In genomic region chr17:21426876-21427275, GRCh38 we compare ENCODE assay signal across 7 cellular contexts. TPM values are rescaled to one million over a fixed set of nuclear protein-coding genes. Genes with fewer than 3 reads are reported as not detected.
"Had no signal": no experiment of that assay in that cellular context is flagged by ENCODE, and none has a peak within 500 bp of the region (broad histone marks: within the 10 kb centered on the region; RNA-seq: fewer than 3 reads in every experiment).

No MANE protein-coding gene starts in this region.

RNA-seq across cellular contexts. Expression of gene KCNJ12, which starts 50.7 kb away (rescaled TPM):
- total RNA-seq: activated B cell treated with CpG ODN at 0.5 μM for 24 hours; activated CD4-positive, alpha-beta memory T cell treated with anti-CD3 and anti-CD28 coated beads for 36 hours; activated CD4-positive, alpha-beta T cell treated with anti-CD3 and anti-CD28 coated beads, Interleukin-2, amount 10 ng/mL, durations not matched to agents 24 days and 14 days; activated CD8-positive, alpha-beta memory T cell treated with anti-CD3 and anti-CD28 coated beads, Interleukin-2, amount 10 ng/mL, durations not matched to agents 7 days and 5 days; activated CD8-positive, alpha-beta T cell treated with anti-CD3 and anti-CD28 coated beads for 36 hours; activated naive CD8-positive, alpha-beta T cell treated with anti-CD3 and anti-CD28 coated beads, Interleukin-2, amount 10 ng/mL, durations not matched to agents 7 days and 5 days; activated T-helper 2 cell treated with anti-CD3 and anti-CD28 coated beads, Interferon-gamma antibody, Interleukin-2, Interleukin-4, amounts not matched to agents 10 μg/mL and 5 μg/mL and 100 μg/mL, durations not matched to agents 14 hours and 24 hours and 36 hours had no signal
